22 cellular contexts compared by ENCODE assay signal in the genomic region with DNA sequence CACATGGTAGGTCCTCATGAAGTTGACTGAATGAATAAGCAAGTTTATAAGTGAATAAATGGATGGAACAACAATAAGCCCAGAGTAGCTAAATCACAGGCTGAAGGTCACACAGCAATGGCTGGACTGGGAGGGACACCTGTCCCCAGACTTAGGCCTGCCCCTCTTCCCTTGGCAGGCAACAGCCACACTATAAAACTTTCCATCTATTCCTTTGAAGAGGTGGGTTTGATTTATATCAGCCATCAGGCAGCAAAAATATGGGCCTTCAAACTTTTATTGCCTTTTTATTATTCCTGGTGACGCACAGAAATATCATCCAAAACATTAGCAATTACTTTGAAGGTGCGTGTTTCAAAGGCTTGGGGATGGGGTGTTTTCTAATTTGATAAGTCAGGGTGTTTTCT.
"Had no signal": no experiment of that assay in that cellular context is flagged by ENCODE, and none has a peak within 500 bp of the region (broad histone marks: within the 10 kb centered on the region; RNA-seq: fewer than 3 reads in every experiment).

No MANE protein-coding gene starts in this region.

- DNase-seq: activated B cell treated with CpG ODN at 0.5 μM for 24 hours; activated CD4-positive, alpha-beta memory T cell treated with anti-CD3 and anti-CD28 coated beads, Interleukin-2, amount 10 ng/mL, durations not matched to agents 7 days and 5 days; activated CD4-positive, alpha-beta T cell treated with anti-CD3 and anti-CD28 coated beads for 4 hours; activated CD4-positive, CD25-positive, alpha-beta regulatory T cell treated with anti-CD3 and anti-CD28 coated beads, Interleukin-2, amount 50 U/mL, for 72 hours; activated CD8-positive, alpha-beta memory T cell treated with anti-CD3 and anti-CD28 coated beads for 24 hours; activated CD8-positive, alpha-beta memory T cell treated with anti-CD3 and anti-CD28 coated beads, Interleukin-2, amount 10 ng/mL, durations not matched to agents 7 days and 5 days; activated CD8-positive, alpha-beta memory T cell treated with anti-CD3 and anti-CD28 coated beads, Interleukin-2, amount 50 U/mL, for 48 hours; activated effector memory CD4-positive, alpha-beta T cell treated with Interleukin-2 at 50 U/mL for 16 hours; activated naive CD4-positive, alpha-beta T cell treated with anti-CD3 and anti-CD28 coated beads, Interleukin-2, amount 10 ng/mL, durations not matched to agents 7 days and 5 days; activated naive CD8-positive, alpha-beta T cell treated with anti-CD3 and anti-CD28 coated beads, Interleukin-2, amount 50 U/mL, for 24 hours; activated T-cell treated with anti-CD3 and anti-CD28 coated beads, Interleukin-2, amount 50 U/mL, for 48 hours; anterior cingulate cortex; caudate nucleus; cerebellar nuclear complex; NCI-H1105; NCI-H1417 treated with DMSO at 0.1 percent for 48 hours; NCI-H1930; NCI-H2081 treated with DMSO at 0.1 percent for 48 hours; NCI-H510A; SHP77; SJCRH30 had no signal

- ATAC-seq: activated CD8-positive, alpha-beta memory T cell treated with anti-CD3 and anti-CD28 coated beads, Interleukin-2, amount 10 ng/mL, durations not matched to agents 7 days and 5 days; activated naive CD8-positive, alpha-beta T cell treated with anti-CD3 and anti-CD28 coated beads, Interleukin-2, amount 50 U/mL, for 24 hours; Panc1 had no signal
